Comparison of ENCODE assay signal across 31 cellular contexts in the genomic region with DNA sequence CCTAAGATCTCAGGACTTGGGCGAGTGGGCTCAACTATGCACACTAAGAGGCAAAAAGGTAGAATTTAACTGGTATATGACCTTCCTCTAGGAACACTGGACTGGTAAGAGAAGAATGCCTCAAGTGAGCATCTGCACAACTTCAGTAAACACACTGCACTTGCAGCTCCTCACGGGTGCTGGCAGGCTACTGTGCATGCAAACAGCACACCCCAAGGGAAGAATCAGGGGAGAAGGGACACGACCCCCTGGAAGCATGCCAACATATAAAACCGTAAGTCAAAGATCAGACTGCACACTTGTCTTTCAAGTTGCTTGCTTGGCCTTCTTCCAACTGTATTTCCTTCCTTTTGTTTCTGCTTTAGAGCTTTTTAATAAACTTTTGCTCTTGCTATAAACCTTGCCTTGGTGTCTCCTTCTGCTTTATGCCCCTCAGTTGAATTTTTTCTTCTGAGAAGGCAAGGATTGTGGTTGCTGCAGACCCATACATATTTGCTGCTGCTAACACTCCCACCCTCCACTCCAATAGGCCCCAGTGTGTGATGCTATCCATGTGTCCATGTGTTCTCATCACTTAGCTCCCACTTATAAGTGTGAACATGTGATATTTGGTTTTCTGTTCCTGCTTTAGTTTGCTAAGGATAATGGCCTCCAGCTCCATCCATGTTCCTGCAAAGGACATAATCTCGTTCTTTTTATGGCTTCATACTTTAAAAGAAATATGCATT.
DNase-seq lines count a peak whose midpoint lies in the region; TF ChIP-seq lines count a peak whose summit lies in the region.
"Had no signal": no experiment of that assay in that cellular context is flagged by ENCODE, and none has a peak within 500 bp of the region (broad histone marks: within the 10 kb centered on the region; RNA-seq: fewer than 3 reads in every experiment).

No MANE protein-coding gene starts in this region.

- peak overlapping the region; percentile 59 for H3K27ac ChIP-seq in cardiac muscle cell
- no peak overlapping the region for H3K27ac ChIP-seq in right atrium auricular region
- H3K27ac ChIP-seq in adrenal gland: no peak overlapping the region
- H3K27ac ChIP-seq: esophagus squamous epithelium, gastrocnemius medialis, KMS-11, lower lobe of right lung, PC-9, prostate gland, stomach had no signal

- H3K4me3 Mint-ChIP-seq in type B pancreatic cell (peak overlapping the region; percentile 13), nephron progenitor cell (no peak overlapping the region)
- H3K4me3 Mint-ChIP-seq: activated T-cell treated with anti-CD3 and anti-CD28 coated beads, Interleukin-2, amount 50 U/mL, for 4 hours; brain; CD4-positive, alpha-beta T cell; endodermal cell; T-cell had no signal

- TF ChIP-seq POLR2A in adrenal gland (IDR thresholded peaks at IDR 0.05): no peak

- no peaks in the 10 kb centered on the region for H3K36me3 ChIP-seq in cardiac muscle cell
- H3K36me3 ChIP-seq in right atrium auricular region: no peaks in the 10 kb centered on the region
- H3K36me3 ChIP-seq in adrenal gland (replicated peaks in 1 of 2): no peaks in the 10 kb centered on the region
- H3K36me3 ChIP-seq: esophagus squamous epithelium, gastrocnemius medialis, lower lobe of right lung, prostate gland, stomach, tibial artery had no signal

- H3K4me3 ChIP-seq in cardiac muscle cell (no peak overlapping the region), right atrium auricular region (no peak overlapping the region), adrenal gland (no peak overlapping the region)
- H3K4me3 ChIP-seq: esophagus squamous epithelium, gastrocnemius medialis, lower lobe of right lung, PC-9, prostate gland, stomach, tibial artery had no signal

- H3K9me3 Mint-ChIP-seq in type B pancreatic cell (no peaks in the 10 kb centered on the region), nephron progenitor cell (no peaks in the 10 kb centered on the region)
- H3K9me3 Mint-ChIP-seq: activated T-cell treated with anti-CD3 and anti-CD28 coated beads, Interleukin-2, amount 50 U/mL, for 4 hours; brain; endodermal cell had no signal

- 9 to 39% (median 34%) methylated on average over 5 of the region's 5 CpGs for WGBS in adrenal gland, 4 donors

- H3K27ac Mint-ChIP-seq in type B pancreatic cell (no peak overlapping the region), nephron progenitor cell (no peak overlapping the region)
- H3K27ac Mint-ChIP-seq: brain; CD4-positive, alpha-beta T cell; endodermal cell; T-cell had no signal

- H3K9me3 ChIP-seq in cardiac muscle cell (ENCODE audit: low read depth) (no peaks in the 10 kb centered on the region), right atrium auricular region (no peaks in the 10 kb centered on the region), adrenal gland (replicated peaks in 1 of 3) (no peaks in the 10 kb centered on the region)
- H3K9me3 ChIP-seq: esophagus squamous epithelium, gastrocnemius medialis, lower lobe of right lung, prostate gland, stomach, tibial artery had no signal

- H3K36me3 Mint-ChIP-seq in type B pancreatic cell (no peaks in the 10 kb centered on the region), nephron progenitor cell (ENCODE audit: low read depth) (no peaks in the 10 kb centered on the region)
- H3K36me3 Mint-ChIP-seq: brain, T-cell had no signal

- H3K4me1 Mint-ChIP-seq in type B pancreatic cell (ENCODE audit: unreplicated experiment) (peaks cover 13% of the 10 kb centered on the region), nephron progenitor cell (no peaks in the 10 kb centered on the region)
- H3K4me1 Mint-ChIP-seq: T-cell had no signal

- no peaks in the 10 kb centered on the region for H3K27me3 ChIP-seq in cardiac muscle cell
- no peaks in the 10 kb centered on the region for H3K27me3 ChIP-seq in right atrium auricular region
- no peaks in the 10 kb centered on the region for H3K27me3 ChIP-seq in adrenal gland
- H3K27me3 ChIP-seq: esophagus squamous epithelium, gastrocnemius medialis, stomach, tibial artery had no signal

- H3K4me1 ChIP-seq in cardiac muscle cell (ENCODE audit: low read depth): peaks cover 12% of the 10 kb centered on the region
- peaks cover 0 to 7% of the 10 kb centered on the region in 2 donors for H3K4me1 ChIP-seq in right atrium auricular region
- peaks cover 0 to 3% of the 10 kb centered on the region in 2 donors for H3K4me1 ChIP-seq in adrenal gland (replicated peaks in 1 of 2)
- H3K4me1 ChIP-seq: esophagus squamous epithelium, lower lobe of right lung, prostate gland had no signal

- intact Hi-C loops in adrenal gland (cut with DNase I): no loop called here

- no peaks in the 10 kb centered on the region for H3K27me3 Mint-ChIP-seq in type B pancreatic cell
- H3K27me3 Mint-ChIP-seq in nephron progenitor cell (ENCODE audit: low read depth, poor library complexity): no peaks in the 10 kb centered on the region
- H3K27me3 Mint-ChIP-seq: brain; CD4-positive, alpha-beta T cell; T-cell had no signal

- DNase-seq in cardiac muscle cell (ENCODE audit: low read depth in 1 of 2, low spot score in 1 of 2) (peak; percentile 32 to 48), right atrium auricular region (ENCODE audit: low spot score) (no peak), Kasumi-1 (lab: John Stamatoyannopoulos, UW) (peak; percentile 43 to 45), glomerular endothelial cell (ENCODE audit: extremely low read depth, low read depth, low spot score) (peak; percentile 33), type B pancreatic cell (ENCODE audit: extremely low spot score, unreplicated experiment) (no peak), SIG-M5 (lab: John Stamatoyannopoulos, UW) (no peak), nephron progenitor cell (no peak), adrenal gland (no peak)
- DNase-seq: activated CD4-positive, alpha-beta T cell treated with anti-CD3 and anti-CD28 coated beads for 4 hours; activated naive CD4-positive, alpha-beta T cell; activated T-cell treated with anti-CD3 and anti-CD28 coated beads, Interleukin-2, amount 50 U/mL, for 4 hours; CD4-positive, alpha-beta T cell; DMS153; endodermal cell; esophagus squamous epithelium; gastrocnemius medialis; hypothalamus; lower lobe of right lung; MV-4-11; NCI-H1930; NCI-H446 treated with DMSO at 0.1 percent for 48 hours; NK-92 treated with Interleukin-12 subunit alpha and Interleukin-12 subunit beta, amount 100 ng/mL, for 24 hours; PC-9; SHP77 treated with DMSO at 0.1 percent for 48 hours; stimulated activated CD8-positive, alpha-beta memory T cell treated with anti-CD3 and anti-CD28 coated beads, Interleukin-4, amount 100 ng/mL, for 48 hours; stomach; T-cell; tibial artery had no signal

- TF ChIP-seq CTCF in cardiac muscle cell (IDR thresholded peaks at IDR 0.05; ENCODE audit: low read depth, low read length) (no peak), right atrium auricular region (IDR thresholded peaks at IDR 0.05) (no peak), type B pancreatic cell (conservative IDR thresholded peaks at IDR 0.05) (no peak), nephron progenitor cell (IDR thresholded peaks at IDR 0.05) (no peak), adrenal gland (IDR thresholded peaks at IDR 0.05) (no peak)

Comparison
In these comparisons a context has a peak if more than half of its experiments do, and no peak if none do; other contexts are left out.
1. DNase-seq: peak in cardiac muscle cell (2 of 2), Kasumi-1 (2 of 2) and glomerular endothelial cell (single experiment); none in right atrium auricular region (single experiment), type B pancreatic cell (single experiment), SIG-M5 (single experiment), nephron progenitor cell (single experiment) and adrenal gland (0 of 7).